ENCODE assay signal across 1 cellular context in genomic region chr1:92990828-92991227, GRCh38.
TF ChIP-seq lines count a peak whose summit lies in the region.

No MANE protein-coding gene starts in this region.

TF ChIP-seq in K562, 482 proteins besides CTCF, POLR2A, EP300 and RAD21 (continued from another document):
- TF ChIP-seq, protein P1, sequence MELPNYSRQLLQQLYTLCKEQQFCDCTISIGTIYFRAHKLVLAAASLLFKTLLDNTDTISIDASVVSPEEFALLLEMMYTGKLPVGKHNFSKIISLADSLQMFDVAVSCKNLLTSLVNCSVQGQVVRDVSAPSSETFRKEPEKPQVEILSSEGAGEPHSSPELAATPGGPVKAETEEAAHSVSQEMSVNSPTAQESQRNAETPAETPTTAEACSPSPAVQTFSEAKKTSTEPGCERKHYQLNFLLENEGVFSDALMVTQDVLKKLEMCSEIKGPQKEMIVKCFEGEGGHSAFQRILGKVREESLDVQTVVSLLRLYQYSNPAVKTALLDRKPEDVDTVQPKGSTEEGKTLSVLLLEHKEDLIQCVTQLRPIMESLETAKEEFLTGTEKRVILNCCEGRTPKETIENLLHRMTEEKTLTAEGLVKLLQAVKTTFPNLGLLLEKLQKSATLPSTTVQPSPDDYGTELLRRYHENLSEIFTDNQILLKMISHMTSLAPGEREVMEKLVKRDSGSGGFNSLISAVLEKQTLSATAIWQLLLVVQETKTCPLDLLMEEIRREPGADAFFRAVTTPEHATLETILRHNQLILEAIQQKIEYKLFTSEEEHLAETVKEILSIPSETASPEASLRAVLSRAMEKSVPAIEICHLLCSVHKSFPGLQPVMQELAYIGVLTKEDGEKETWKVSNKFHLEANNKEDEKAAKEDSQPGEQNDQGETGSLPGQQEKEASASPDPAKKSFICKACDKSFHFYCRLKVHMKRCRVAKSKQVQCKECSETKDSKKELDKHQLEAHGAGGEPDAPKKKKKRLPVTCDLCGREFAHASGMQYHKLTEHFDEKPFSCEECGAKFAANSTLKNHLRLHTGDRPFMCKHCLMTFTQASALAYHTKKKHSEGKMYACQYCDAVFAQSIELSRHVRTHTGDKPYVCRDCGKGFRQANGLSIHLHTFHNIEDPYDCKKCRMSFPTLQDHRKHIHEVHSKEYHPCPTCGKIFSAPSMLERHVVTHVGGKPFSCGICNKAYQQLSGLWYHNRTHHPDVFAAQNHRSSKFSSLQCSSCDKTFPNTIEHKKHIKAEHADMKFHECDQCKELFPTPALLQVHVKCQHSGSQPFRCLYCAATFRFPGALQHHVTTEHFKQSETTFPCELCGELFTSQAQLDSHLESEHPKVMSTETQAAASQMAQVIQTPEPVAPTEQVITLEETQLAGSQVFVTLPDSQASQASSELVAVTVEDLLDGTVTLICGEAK (IDR thresholded peaks at IDR 0.05) = no peak
- TF ChIP-seq, protein P1 (CRISPR knock-in tag; IDR thresholded peaks at IDR 0.05) = no peak
- no peak for TF ChIP-seq NR2C2 (CRISPR knock-in tag; IDR thresholded peaks at IDR 0.05)
- TF ChIP-seq NR2C2 (tag; IDR thresholded peaks at IDR 0.05) = peak; percentile 36; the same call in 1 of the 2 replicates
- peak; percentile 76 for TF ChIP-seq MEIS2 (IDR thresholded peaks at IDR 0.05; ENCODE audit: partially characterized antibody)
- TF ChIP-seq KLF13 (tag; IDR thresholded peaks at IDR 0.05; ENCODE audit: borderline replicate concordance, low read depth) = no peak
- TF ChIP-seq NR1H2 (CRISPR knock-in tag; IDR thresholded peaks at IDR 0.05) = no peak
- no peak for TF ChIP-seq ZKSCAN1 (IDR thresholded peaks at IDR 0.05; ENCODE audit: low read depth, low read length)
- TF ChIP-seq CHCHD3 (CRISPR knock-in tag; IDR thresholded peaks at IDR 0.05) = no peak
- TF ChIP-seq SLC30A9 (CRISPR knock-in tag; IDR thresholded peaks at IDR 0.05) = no peak
- no peak for TF ChIP-seq SMAD1 (IDR thresholded peaks at IDR 0.05; ENCODE audit: low read depth, low read length, partially characterized antibody)
- TF ChIP-seq PRMT5 (CRISPR knock-in tag; IDR thresholded peaks at IDR 0.05) = no peak
- TF ChIP-seq MECOM (CRISPR knock-in tag; IDR thresholded peaks at IDR 0.05) = no peak
- no peak for TF ChIP-seq RBFOX2 (IDR thresholded peaks at IDR 0.05; ENCODE audit: low read depth, low read length)
- peak; percentile 17; the same call in 1 of the 2 replicates for TF ChIP-seq NCOA1 (IDR thresholded peaks at IDR 0.05; ENCODE audit: low read depth)
- TF ChIP-seq, protein P2, sequence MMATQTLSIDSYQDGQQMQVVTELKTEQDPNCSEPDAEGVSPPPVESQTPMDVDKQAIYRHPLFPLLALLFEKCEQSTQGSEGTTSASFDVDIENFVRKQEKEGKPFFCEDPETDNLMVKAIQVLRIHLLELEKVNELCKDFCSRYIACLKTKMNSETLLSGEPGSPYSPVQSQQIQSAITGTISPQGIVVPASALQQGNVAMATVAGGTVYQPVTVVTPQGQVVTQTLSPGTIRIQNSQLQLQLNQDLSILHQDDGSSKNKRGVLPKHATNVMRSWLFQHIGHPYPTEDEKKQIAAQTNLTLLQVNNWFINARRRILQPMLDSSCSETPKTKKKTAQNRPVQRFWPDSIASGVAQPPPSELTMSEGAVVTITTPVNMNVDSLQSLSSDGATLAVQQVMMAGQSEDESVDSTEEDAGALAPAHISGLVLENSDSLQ (IDR thresholded peaks at IDR 0.05) = peak; percentile 20; the same call in 1 of the 2 replicates
- TF ChIP-seq ARNT (IDR thresholded peaks at IDR 0.05) = no peak
- no peak for TF ChIP-seq NFIC (IDR thresholded peaks at IDR 0.05)
- 0 out of 4 replicates have a peak, but pooled peaks of 1 of the 2 experiments have one; percentile 24 for TF ChIP-seq FOXA3 (CRISPR knock-in tag; conservative IDR thresholded peaks at IDR 0.05 in 1 of 2, IDR thresholded peaks at IDR 0.05 in 1 of 2)
- peak; percentile 38; the same call in 1 of the 2 replicates for TF ChIP-seq MTA2 (IDR thresholded peaks at IDR 0.05; ENCODE audit: low read depth)
- peak; percentile 82 for TF ChIP-seq ARID1B (IDR thresholded peaks at IDR 0.05)
- no peak for TF ChIP-seq PHTF2 (CRISPR knock-in tag; IDR thresholded peaks at IDR 0.05)
- TF ChIP-seq THRB (CRISPR knock-in tag; conservative IDR thresholded peaks at IDR 0.05) = no peak
- TF ChIP-seq, protein P3, sequence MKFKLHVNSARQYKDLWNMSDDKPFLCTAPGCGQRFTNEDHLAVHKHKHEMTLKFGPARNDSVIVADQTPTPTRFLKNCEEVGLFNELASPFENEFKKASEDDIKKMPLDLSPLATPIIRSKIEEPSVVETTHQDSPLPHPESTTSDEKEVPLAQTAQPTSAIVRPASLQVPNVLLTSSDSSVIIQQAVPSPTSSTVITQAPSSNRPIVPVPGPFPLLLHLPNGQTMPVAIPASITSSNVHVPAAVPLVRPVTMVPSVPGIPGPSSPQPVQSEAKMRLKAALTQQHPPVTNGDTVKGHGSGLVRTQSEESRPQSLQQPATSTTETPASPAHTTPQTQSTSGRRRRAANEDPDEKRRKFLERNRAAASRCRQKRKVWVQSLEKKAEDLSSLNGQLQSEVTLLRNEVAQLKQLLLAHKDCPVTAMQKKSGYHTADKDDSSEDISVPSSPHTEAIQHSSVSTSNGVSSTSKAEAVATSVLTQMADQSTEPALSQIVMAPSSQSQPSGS (CRISPR knock-in tag; IDR thresholded peaks at IDR 0.05) = no peak
- no peak for TF ChIP-seq KAT8 (IDR thresholded peaks at IDR 0.05; ENCODE audit: low read depth)
- TF ChIP-seq ZBTB7A (IDR thresholded peaks at IDR 0.05; ENCODE audit: borderline replicate concordance, control insufficient read depth, low read depth, low read length) = no peak
- peak; percentile 83; the same call in 1 of the 2 replicates for TF ChIP-seq TEAD4 (IDR thresholded peaks at IDR 0.05; ENCODE audit: low read length)
- TF ChIP-seq TEAD4 (CRISPR knock-in tag; IDR thresholded peaks at IDR 0.05; ENCODE audit: borderline replicate concordance) = no peak
- no peak for TF ChIP-seq BACH1 (tag; IDR thresholded peaks at IDR 0.05)
- TF ChIP-seq PHF20 (IDR thresholded peaks at IDR 0.05; ENCODE audit: partially characterized antibody) = no peak
- TF ChIP-seq SOX6 (IDR thresholded peaks at IDR 0.05) = peak; percentile 35; the same call in 1 of the 2 replicates
- TF ChIP-seq HNRNPL (IDR thresholded peaks at IDR 0.05; ENCODE audit: low read depth, low read length) = no peak
- TF ChIP-seq RCOR1 (IDR thresholded peaks at IDR 0.05; ENCODE audit: borderline replicate concordance in 1 of 2, low read depth in 2 of 2, low read length in 2 of 2) = peak in 1 of 2 experiments; percentile 40; a peak in 1 of 4 replicates
